16 cellular contexts compared by ENCODE assay signal in the genomic region with DNA sequence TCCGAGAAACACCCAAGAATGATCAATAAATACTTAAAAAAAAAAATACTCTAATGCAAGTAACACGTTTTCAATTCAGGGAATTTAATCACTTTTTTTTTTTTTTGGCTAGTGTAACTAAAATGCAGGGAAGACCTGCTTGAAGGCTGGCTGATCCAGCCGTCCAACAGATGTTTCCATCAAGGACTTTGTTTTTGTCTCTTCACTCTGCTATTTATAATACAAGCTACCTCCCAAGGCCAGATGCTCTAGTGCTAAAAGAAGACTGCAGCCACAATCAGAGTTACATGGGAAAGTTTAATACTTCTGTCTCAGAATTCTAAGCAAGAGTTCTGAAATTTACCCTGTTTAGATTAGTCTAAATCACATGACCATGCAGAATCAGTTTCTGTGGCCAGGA. TPM values are rescaled to one million over a fixed set of nuclear protein-coding genes. Genes with fewer than 3 reads are reported as not detected.
DNase-seq lines count a peak whose midpoint lies in the region; ATAC-seq and TF ChIP-seq lines count a peak whose summit lies in the region.
"Had no signal": no experiment of that assay in that cellular context is flagged by ENCODE, and none has a peak within 500 bp of the region (broad histone marks: within the 10 kb centered on the region; RNA-seq: fewer than 3 reads in every experiment).

No MANE protein-coding gene starts in this region.

- intact Hi-C loops in prostate gland (cut with DNase I): no loop called here

- H3K9me3 ChIP-seq in AG04450 (ENCODE audit: control insufficient read depth, insufficient read depth, low read length) (peaks cover 8% of the 10 kb centered on the region), prostate gland (no peaks in the 10 kb centered on the region)

- WGBS in prostate gland: 64% methylated on average over 3 of the region's 3 CpGs

- H3K4me3 ChIP-seq in AG04450 (ENCODE audit: low read depth, low read length) (no peak overlapping the region), AG10803 (ENCODE audit: low read length) (no peak overlapping the region), prostate gland (no peak overlapping the region)
- H3K4me3 ChIP-seq: SK-N-MC had no signal

- peaks cover 59% of the 10 kb centered on the region for H3K36me3 Mint-ChIP-seq in WTC11

- CTCF ChIA-PET in AG04450 (lab: Charles Lee) (no interaction called here), WTC11 (lab: Charles Lee) (no interaction called here)

- H3K4me1 ChIP-seq in prostate gland (replicated peaks): no peaks in the 10 kb centered on the region

- POLR2A ChIA-PET in AG04450 (lab: Yijun Ruan, JAX) (interaction anchor here (0.7 kb wide), 2 partner anchors 18 to 1317 kb away, joined by 4 read pairs; no protein-coding TSS in a partner anchor), WTC11 (lab: Charles Lee) (no interaction called here)

- peaks cover 40% of the 10 kb centered on the region for H3K4me1 Mint-ChIP-seq in WTC11

- no peaks in the 10 kb centered on the region for H3K36me3 ChIP-seq in prostate gland

- DNase-seq in AG04450 (ENCODE audit: low read depth, low spot score): peak; percentile 1
- DNase-seq in AG10803 (ENCODE audit: low read depth): peak; percentile 21
- DNase-seq in WTC11 (ENCODE audit: low spot score): no peak
- no peak for DNase-seq in left lobe of liver (ENCODE audit: low spot score)
- no peak for DNase-seq in NCI-H2227 treated with DMSO at 0.1 percent for 48 hours (lab: John Stamatoyannopoulos, UW)
- DNase-seq in prostate gland (ENCODE audit: low spot score): no peak
- DNase-seq: ACHN, DMS153, GDM1, H9, NCI-H1105, OCI-M1, SHP77 had no signal

- no peaks in the 10 kb centered on the region for H3K27me3 ChIP-seq in AG04450 (ENCODE audit: control insufficient read depth, insufficient read depth, low read length)
- no peaks in the 10 kb centered on the region for H3K27me3 ChIP-seq in prostate gland (replicated peaks; ENCODE audit: insufficient read depth)

- ATAC-seq in WTC11 (no peak), left lobe of liver (peak; percentile 26), HG03342 (IDR thresholded peaks at IDR 0.05; ENCODE audit: unreplicated experiment) (no peak)

- H3K27me3 Mint-ChIP-seq in WTC11 (ENCODE audit: low read depth): no peaks in the 10 kb centered on the region
- H3K27me3 Mint-ChIP-seq: B cell had no signal

- peak overlapping the region; percentile 21 for H3K27ac Mint-ChIP-seq in WTC11
- H3K27ac Mint-ChIP-seq: B cell, H9 had no signal

- no peak overlapping the region for H3K4me3 Mint-ChIP-seq in WTC11
- H3K4me3 Mint-ChIP-seq: B cell, H9 had no signal

- TF ChIP-seq CTCF in AG04450 (IDR thresholded peaks at IDR 0.05; ENCODE audit: low read depth, low read length): no peak
- no peak for TF ChIP-seq CTCF in AG10803 (conservative IDR thresholded peaks at IDR 0.05; ENCODE audit: low read length)
- no peak for TF ChIP-seq CTCF in WTC11 (IDR thresholded peaks at IDR 0.05)
- TF ChIP-seq CTCF in prostate gland (IDR thresholded peaks at IDR 0.05): no peak

- H3K27ac ChIP-seq in AG04450 (ENCODE audit: low read depth, low read length): no peak overlapping the region
- H3K27ac ChIP-seq in prostate gland: no peak overlapping the region
- H3K27ac ChIP-seq: SK-N-MC had no signal

- H3K9me3 Mint-ChIP-seq in WTC11: peaks cover 35% of the 10 kb centered on the region

- no peak for TF ChIP-seq POLR2A in prostate gland (IDR thresholded peaks at IDR 0.05)

TF ChIP-seq in WTC11, 78 proteins besides CTCF, POLR2A, EP300 and RAD21:
- TF ChIP-seq TCF7 (CRISPR knock-in tag; IDR thresholded peaks at IDR 0.05; ENCODE audit: low read depth): no peak
- TF ChIP-seq, protein P1, sequence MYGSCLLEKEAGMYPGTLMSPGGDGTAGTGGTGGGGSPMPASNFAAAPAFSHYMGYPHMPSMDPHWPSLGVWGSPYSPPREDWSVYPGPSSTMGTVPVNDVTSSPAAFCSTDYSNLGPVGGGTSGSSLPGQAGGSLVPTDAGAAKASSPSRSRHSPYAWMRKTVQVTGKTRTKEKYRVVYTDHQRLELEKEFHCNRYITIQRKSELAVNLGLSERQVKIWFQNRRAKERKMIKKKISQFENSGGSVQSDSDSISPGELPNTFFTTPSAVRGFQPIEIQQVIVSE (CRISPR knock-in tag; IDR thresholded peaks at IDR 0.05; ENCODE audit: borderline replicate concordance): no peak
- no peak for TF ChIP-seq SP1 (CRISPR knock-in tag; conservative IDR thresholded peaks at IDR 0.05)
- TF ChIP-seq ZBTB21 (CRISPR knock-in tag; IDR thresholded peaks at IDR 0.05; ENCODE audit: borderline replicate concordance): no peak
- TF ChIP-seq, protein P2, sequence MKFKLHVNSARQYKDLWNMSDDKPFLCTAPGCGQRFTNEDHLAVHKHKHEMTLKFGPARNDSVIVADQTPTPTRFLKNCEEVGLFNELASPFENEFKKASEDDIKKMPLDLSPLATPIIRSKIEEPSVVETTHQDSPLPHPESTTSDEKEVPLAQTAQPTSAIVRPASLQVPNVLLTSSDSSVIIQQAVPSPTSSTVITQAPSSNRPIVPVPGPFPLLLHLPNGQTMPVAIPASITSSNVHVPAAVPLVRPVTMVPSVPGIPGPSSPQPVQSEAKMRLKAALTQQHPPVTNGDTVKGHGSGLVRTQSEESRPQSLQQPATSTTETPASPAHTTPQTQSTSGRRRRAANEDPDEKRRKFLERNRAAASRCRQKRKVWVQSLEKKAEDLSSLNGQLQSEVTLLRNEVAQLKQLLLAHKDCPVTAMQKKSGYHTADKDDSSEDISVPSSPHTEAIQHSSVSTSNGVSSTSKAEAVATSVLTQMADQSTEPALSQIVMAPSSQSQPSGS (CRISPR knock-in tag; IDR thresholded peaks at IDR 0.05; ENCODE audit: borderline replicate concordance, low read depth): no peak
- TF ChIP-seq, protein P3, sequence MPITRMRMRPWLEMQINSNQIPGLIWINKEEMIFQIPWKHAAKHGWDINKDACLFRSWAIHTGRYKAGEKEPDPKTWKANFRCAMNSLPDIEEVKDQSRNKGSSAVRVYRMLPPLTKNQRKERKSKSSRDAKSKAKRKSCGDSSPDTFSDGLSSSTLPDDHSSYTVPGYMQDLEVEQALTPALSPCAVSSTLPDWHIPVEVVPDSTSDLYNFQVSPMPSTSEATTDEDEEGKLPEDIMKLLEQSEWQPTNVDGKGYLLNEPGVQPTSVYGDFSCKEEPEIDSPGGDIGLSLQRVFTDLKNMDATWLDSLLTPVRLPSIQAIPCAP (CRISPR knock-in tag; IDR thresholded peaks at IDR 0.05): no peak
- no peak for TF ChIP-seq EMX1 (CRISPR knock-in tag; IDR thresholded peaks at IDR 0.05)
- TF ChIP-seq MYBL2 (CRISPR knock-in tag; IDR thresholded peaks at IDR 0.05): no peak
- no peak for TF ChIP-seq SMAD3 (CRISPR knock-in tag; IDR thresholded peaks at IDR 0.05; ENCODE audit: borderline replicate concordance)
- no peak for TF ChIP-seq GTF2I (CRISPR knock-in tag; conservative IDR thresholded peaks at IDR 0.05)
- no peak for TF ChIP-seq NR1H2 (CRISPR knock-in tag; IDR thresholded peaks at IDR 0.05)
- TF ChIP-seq, protein P4, sequence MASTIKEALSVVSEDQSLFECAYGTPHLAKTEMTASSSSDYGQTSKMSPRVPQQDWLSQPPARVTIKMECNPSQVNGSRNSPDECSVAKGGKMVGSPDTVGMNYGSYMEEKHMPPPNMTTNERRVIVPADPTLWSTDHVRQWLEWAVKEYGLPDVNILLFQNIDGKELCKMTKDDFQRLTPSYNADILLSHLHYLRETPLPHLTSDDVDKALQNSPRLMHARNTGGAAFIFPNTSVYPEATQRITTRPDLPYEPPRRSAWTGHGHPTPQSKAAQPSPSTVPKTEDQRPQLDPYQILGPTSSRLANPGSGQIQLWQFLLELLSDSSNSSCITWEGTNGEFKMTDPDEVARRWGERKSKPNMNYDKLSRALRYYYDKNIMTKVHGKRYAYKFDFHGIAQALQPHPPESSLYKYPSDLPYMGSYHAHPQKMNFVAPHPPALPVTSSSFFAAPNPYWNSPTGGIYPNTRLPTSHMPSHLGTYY (CRISPR knock-in tag; IDR thresholded peaks at IDR 0.05): no peak
- TF ChIP-seq ZNF416 (CRISPR knock-in tag; IDR thresholded peaks at IDR 0.05): no peak
- TF ChIP-seq NFYB (CRISPR knock-in tag; conservative IDR thresholded peaks at IDR 0.05; ENCODE audit: low read depth): no peak

RNA-seq across cellular contexts. Expression of a gene that starts 14.5 kb away (rescaled TPM):
- 135 and 192 TPM in 2 replicates for polyA plus RNA-seq in AG04450 (2011; rRNA removed)
- polyA minus RNA-seq in AG04450 (2011; rRNA and poly(A)+ RNA removed): 22.7 and 27.7 TPM in 2 replicates
- total RNA-seq in WTC11 (2021) (310 to 327 TPM (median 323 TPM) in 3 replicates), left lobe of liver (102 TPM), prostate gland (100 to 1,000 TPM; 120 to 180 TPM)

Comparison
In these comparisons a context has a peak if more than half of its experiments do, and no peak if none do; other contexts are left out.
1. DNase-seq: peak in AG04450 (single experiment) and AG10803 (single experiment); none in WTC11 (single experiment), left lobe of liver (single experiment), NCI-H2227 treated with DMSO at 0.1 percent for 48 hours (single experiment) and prostate gland (single experiment).